ENCODE assay signal across 8 cellular contexts in the genomic region with DNA sequence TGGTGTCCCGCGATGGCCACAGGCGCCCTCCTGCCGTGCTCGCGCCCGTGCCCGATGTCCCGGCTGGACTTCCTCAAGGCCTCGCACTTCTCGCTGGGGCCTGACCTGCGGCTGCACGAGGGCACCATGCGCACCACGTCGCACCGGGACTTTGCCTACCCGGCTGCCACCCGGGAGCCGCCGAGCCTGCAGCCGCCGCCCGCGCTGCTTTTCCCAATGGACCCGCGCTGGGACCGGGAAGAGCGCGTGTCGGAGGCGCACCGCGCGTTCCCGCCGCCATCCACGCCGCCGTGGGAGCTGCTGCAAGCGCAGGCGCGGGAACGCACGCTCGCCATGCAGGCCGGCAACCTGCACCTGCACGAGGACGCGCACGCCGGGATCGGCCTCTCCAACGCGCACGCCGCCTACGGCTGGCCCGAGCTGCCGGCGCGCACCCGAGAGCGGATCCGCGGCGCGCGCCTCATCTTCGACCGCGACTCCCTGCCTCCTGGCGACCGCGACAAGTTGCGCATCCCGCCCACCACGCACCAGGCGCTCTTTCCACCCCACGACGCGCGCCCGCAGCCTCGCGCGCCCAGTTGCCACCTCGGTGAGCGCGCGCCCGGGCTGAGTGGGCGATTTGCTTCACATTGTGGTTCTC. TPM values are rescaled to one million over a fixed set of nuclear protein-coding genes. Genes with fewer than 3 reads are reported as not detected.
A peak's percentile ranks its signal among the peaks of the same experiment; 100 is the strongest.
DNase-seq lines count a peak whose midpoint lies in the region; ATAC-seq and TF ChIP-seq lines count a peak whose summit lies in the region.

No MANE protein-coding gene starts in this region.

- peak overlapping the region; percentile 63 for H3K9ac ChIP-seq in neural cell (ENCODE audit: low read length)

- ATAC-seq in GM21367 (IDR thresholded peaks at IDR 0.05; ENCODE audit: unreplicated experiment) = no peak

- no peaks in the 10 kb centered on the region for H4K20me1 ChIP-seq in neural cell (ENCODE audit: insufficient read depth)

- 0% methylated on average over 8 of the region's 93 CpGs; no CpG with 5 or more reads in 1 of the 2 donors for WGBS in esophagus squamous epithelium, 2 donors
- 4% methylated on average over 93 of the region's 93 CpGs for whole genome bisulfite sequencing in thymus

- H3K4me1 ChIP-seq in esophagus squamous epithelium = peaks cover 4 to 24% (median 11%) of the 10 kb centered on the region in 3 donors
- peaks cover 9% of the 10 kb centered on the region for H3K4me1 ChIP-seq in thymus (ENCODE audit: control insufficient read depth, insufficient read depth, low read length)

- peak overlapping the region; percentile 94 for H2AFZ ChIP-seq in neural cell (ENCODE audit: low read depth, low read length)

- peak; percentile 52 for TF ChIP-seq RAD21 in neural cell (conservative IDR thresholded peaks at IDR 0.05)

- no peak for TF ChIP-seq POLR2A in esophagus squamous epithelium (IDR thresholded peaks at IDR 0.05)

- H3F3A ChIP-seq in neural cell (ENCODE audit: insufficient read depth, low read length, poor library complexity, severe bottlenecking) = no peaks in the 10 kb centered on the region

- H3K4me2 ChIP-seq in neural cell (ENCODE audit: low read length) = no peak overlapping the region

- H3K9me3 ChIP-seq in esophagus squamous epithelium = no peaks in the 10 kb centered on the region
- H3K9me3 ChIP-seq in neural cell (ENCODE audit: low read length) = no peaks in the 10 kb centered on the region
- peaks cover 1% of the 10 kb centered on the region for H3K9me3 ChIP-seq in thymus (ENCODE audit: control insufficient read depth)

- H3K4me3 ChIP-seq in esophagus squamous epithelium = peak overlapping the region; percentile 24 to 65 (median 38)
- H3K4me3 ChIP-seq in neural cell (ENCODE audit: low read length) = peak overlapping the region; percentile 75
- H3K4me3 ChIP-seq in thymus (ENCODE audit: low read length) = peak overlapping the region; percentile 21

- DNase-seq in GM10266 (ENCODE audit: extremely low spot score) = peak; percentile 65
- DNase-seq in NCI-H2171 (lab: John Stamatoyannopoulos, UW) = peak; percentile 87
- DNase-seq in activated CD8-positive, alpha-beta memory T cell treated with anti-CD3 and anti-CD28 coated beads for 48 hours (ENCODE audit: low read depth in 2 of 3, low spot score in 2 of 3) = peak in 2 of 3 experiments; percentile 28 to 38
- DNase-seq in esophagus squamous epithelium (lab: John Stamatoyannopoulos, UW) = no peak
- DNase-seq in mesenteric fat pad (ENCODE audit: low spot score) = no peak

- H3K36me3 ChIP-seq in esophagus squamous epithelium (no peaks in the 10 kb centered on the region), neural cell (ENCODE audit: insufficient read depth, low read length) (no peaks in the 10 kb centered on the region), thymus (ENCODE audit: control insufficient read depth, insufficient read depth) (no peaks in the 10 kb centered on the region)

- no peaks in the 10 kb centered on the region for H3K9me2 ChIP-seq in neural cell (ENCODE audit: insufficient read depth, low read length)

- H3K27ac ChIP-seq in esophagus squamous epithelium = no peak overlapping the region
- peak overlapping the region; percentile 64 for H3K27ac ChIP-seq in neural cell (ENCODE audit: low read length)
- no peak overlapping the region for H3K27ac ChIP-seq in thymus (ENCODE audit: low read depth)

- peak; percentile 39 for TF ChIP-seq EP300 in neural cell (conservative IDR thresholded peaks at IDR 0.05; ENCODE audit: poor library complexity, severe bottlenecking)

- intact Hi-C loops in esophagus squamous epithelium (cut with DNase I) = no loop called here

- no peak for TF ChIP-seq CTCF in GM10266 (IDR thresholded peaks at IDR 0.05; ENCODE audit: control insufficient read depth, insufficient read depth, low read depth, missing control alignments)
- TF ChIP-seq CTCF in esophagus squamous epithelium (IDR thresholded peaks at IDR 0.05) = peak in 1 of 6 experiments; percentile 12
- TF ChIP-seq CTCF in neural cell (IDR thresholded peaks at IDR 0.05; ENCODE audit: poor library complexity, severe bottlenecking) = peak; percentile 66

- H3K27me3 ChIP-seq in esophagus squamous epithelium (peaks cover 0 to 30% (median 0%) of the 10 kb centered on the region in 4 donors), neural cell (ENCODE audit: insufficient read depth, low read depth, low read length) (no peaks in the 10 kb centered on the region), thymus (ENCODE audit: control insufficient read depth, insufficient read depth) (peaks cover 13% of the 10 kb centered on the region)

- H3K79me2 ChIP-seq in neural cell (replicated peaks; ENCODE audit: insufficient read depth, low read length) = no peaks in the 10 kb centered on the region

TF ChIP-seq in neural cell, 6 proteins besides CTCF, POLR2A, EP300 and RAD21:
- TF ChIP-seq, protein P1, sequence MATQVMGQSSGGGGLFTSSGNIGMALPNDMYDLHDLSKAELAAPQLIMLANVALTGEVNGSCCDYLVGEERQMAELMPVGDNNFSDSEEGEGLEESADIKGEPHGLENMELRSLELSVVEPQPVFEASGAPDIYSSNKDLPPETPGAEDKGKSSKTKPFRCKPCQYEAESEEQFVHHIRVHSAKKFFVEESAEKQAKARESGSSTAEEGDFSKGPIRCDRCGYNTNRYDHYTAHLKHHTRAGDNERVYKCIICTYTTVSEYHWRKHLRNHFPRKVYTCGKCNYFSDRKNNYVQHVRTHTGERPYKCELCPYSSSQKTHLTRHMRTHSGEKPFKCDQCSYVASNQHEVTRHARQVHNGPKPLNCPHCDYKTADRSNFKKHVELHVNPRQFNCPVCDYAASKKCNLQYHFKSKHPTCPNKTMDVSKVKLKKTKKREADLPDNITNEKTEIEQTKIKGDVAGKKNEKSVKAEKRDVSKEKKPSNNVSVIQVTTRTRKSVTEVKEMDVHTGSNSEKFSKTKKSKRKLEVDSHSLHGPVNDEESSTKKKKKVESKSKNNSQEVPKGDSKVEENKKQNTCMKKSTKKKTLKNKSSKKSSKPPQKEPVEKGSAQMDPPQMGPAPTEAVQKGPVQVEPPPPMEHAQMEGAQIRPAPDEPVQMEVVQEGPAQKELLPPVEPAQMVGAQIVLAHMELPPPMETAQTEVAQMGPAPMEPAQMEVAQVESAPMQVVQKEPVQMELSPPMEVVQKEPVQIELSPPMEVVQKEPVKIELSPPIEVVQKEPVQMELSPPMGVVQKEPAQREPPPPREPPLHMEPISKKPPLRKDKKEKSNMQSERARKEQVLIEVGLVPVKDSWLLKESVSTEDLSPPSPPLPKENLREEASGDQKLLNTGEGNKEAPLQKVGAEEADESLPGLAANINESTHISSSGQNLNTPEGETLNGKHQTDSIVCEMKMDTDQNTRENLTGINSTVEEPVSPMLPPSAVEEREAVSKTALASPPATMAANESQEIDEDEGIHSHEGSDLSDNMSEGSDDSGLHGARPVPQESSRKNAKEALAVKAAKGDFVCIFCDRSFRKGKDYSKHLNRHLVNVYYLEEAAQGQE (IDR thresholded peaks at IDR 0.05; ENCODE audit: borderline replicate concordance) = peak; percentile 50
- TF ChIP-seq EZH2 (IDR thresholded peaks at IDR 0.05; ENCODE audit: borderline replicate concordance, insufficient read depth, low read length, poor library complexity, severe bottlenecking) (no peak), MXI1 (conservative IDR thresholded peaks at IDR 0.05; ENCODE audit: poor library complexity, severe bottlenecking) (peak; percentile 89), POLR2AphosphoS5 (IDR thresholded peaks at IDR 0.05) (peak; percentile 60), TAF1 (IDR thresholded peaks at IDR 0.05; ENCODE audit: low read depth) (no peak), SMC3 (conservative IDR thresholded peaks at IDR 0.05; ENCODE audit: poor library complexity) (peak; percentile 55)

RNA-seq across cellular contexts. Expression of a gene that starts 12.1 kb away (rescaled TPM):
- total RNA-seq in esophagus squamous epithelium (1 to 10 TPM; 1.1 to 6.7 (median 4.1) TPM), mesenteric fat pad (3.5 TPM)
- polyA plus RNA-seq in neural cell (1.2 and 1.3 TPM in 2 replicates), thymus (4.8 TPM)
- polyA minus RNA-seq in neural cell = 0.81 and 0.97 TPM in 2 replicates

RNA-seq across cellular contexts. Expression of a gene that starts 15.0 kb away (rescaled TPM):
- total RNA-seq in esophagus squamous epithelium (10 to 100 TPM in 3 of 4 donors, 1 to 10 TPM in 1; 3.8 to 42.2 (median 19.5) TPM), mesenteric fat pad (59.1 TPM)
- polyA plus RNA-seq in neural cell (14.6 and 22.0 TPM in 2 replicates), thymus (23.5 TPM)
- polyA minus RNA-seq in neural cell = 25.8 and 29.5 TPM in 2 replicates

RNA-seq across cellular contexts. Expression of a gene that starts 21.5 kb away (rescaled TPM):
- total RNA-seq in esophagus squamous epithelium (10 to 100 TPM in 1 of 4 donors, 1 to 10 TPM in 3; 5.7 to 13.9 (median 7.8) TPM), mesenteric fat pad (55.5 TPM)
- polyA plus RNA-seq in neural cell (16.9 and 20.6 TPM in 2 replicates), thymus (41.0 TPM)
- polyA minus RNA-seq in neural cell = 10.8 and 11.0 TPM in 2 replicates

RNA-seq across cellular contexts. Expression of a gene that starts 34.6 kb away (rescaled TPM):
- total RNA-seq in esophagus squamous epithelium (10 to 100 TPM; 39.7 to 74.1 (median 50.1) TPM), mesenteric fat pad (84.8 TPM)
- polyA plus RNA-seq in neural cell (10.8 and 25.0 TPM in 2 replicates), thymus (75.3 TPM)
- 28.4 and 33.8 TPM in 2 replicates for polyA minus RNA-seq in neural cell

Comparison
In these comparisons a context has a peak if more than half of its experiments do, and no peak if none do; other contexts are left out.
1. DNase-seq: peak in GM10266 (single experiment), NCI-H2171 (single experiment) and activated CD8-positive, alpha-beta memory T cell treated with anti-CD3 and anti-CD28 coated beads for 48 hours (2 of 3); none in esophagus squamous epithelium (single experiment) and mesenteric fat pad (single experiment).
2. H3K4me3 ChIP-seq: peak in every context shown above with its lines; median percentile 75 in neural cell; 38 in esophagus squamous epithelium; 21 in thymus.